ENCODE assay signal across 8 cellular contexts in the genomic region with DNA sequence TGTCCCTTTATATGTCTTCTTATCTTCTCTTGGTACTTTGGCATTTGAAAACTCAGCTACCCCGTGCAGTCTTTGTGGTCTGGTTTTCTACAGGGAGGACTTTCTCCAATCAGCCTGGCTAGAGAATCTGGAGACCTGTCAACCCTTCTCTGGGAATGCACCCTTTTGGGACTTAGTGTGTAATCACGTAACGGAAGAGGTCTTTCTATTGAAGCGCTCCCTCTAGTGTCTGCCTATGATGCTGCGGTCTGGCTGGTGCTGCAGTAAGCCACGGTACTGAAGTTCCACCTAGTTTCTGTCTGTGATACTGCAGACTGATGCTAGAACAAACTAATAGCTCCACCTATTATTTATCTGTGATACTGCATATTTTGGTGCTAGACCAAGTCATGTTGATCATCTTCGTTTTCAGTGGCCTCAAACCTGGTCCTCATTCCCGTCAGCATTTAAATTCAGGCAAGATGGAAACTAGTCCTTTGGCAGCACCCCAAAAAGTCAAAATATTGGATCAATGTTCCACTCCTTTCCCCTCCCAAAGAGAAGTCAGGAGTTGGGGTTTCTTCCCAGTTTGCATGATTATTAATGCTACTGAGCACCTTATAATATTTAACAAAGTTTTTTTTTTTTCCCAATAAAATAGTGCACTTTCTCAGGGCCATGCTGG. TPM values are rescaled to one million over a fixed set of nuclear protein-coding genes. Genes with fewer than 3 reads are reported as not detected.
DNase-seq lines count a peak whose midpoint lies in the region; ATAC-seq, FAIRE-seq and TF ChIP-seq lines count a peak whose summit lies in the region.

No MANE protein-coding gene starts in this region.

- WGBS in psoas muscle, 3 donors = 5% methylated on average over 8 of the region's 8 CpGs

- ATAC-seq in HG02763 (IDR thresholded peaks at IDR 0.05; ENCODE audit: unreplicated experiment) = peak; percentile 95
- ATAC-seq in SK-N-SH treated with all-trans-retinoic acid at 6 μM for 48 hours = peak; percentile 100
- ATAC-seq in Right ventricle myocardium inferior = peak; percentile 84
- peak; percentile 47 to 80 (median 78) for ATAC-seq in psoas muscle
- ATAC-seq in GM19324 (IDR thresholded peaks at IDR 0.05; ENCODE audit: low FRiP score, unreplicated experiment) = no peak

- TF ChIP-seq POLR2A in GM12892 (IDR thresholded peaks at IDR 0.05; ENCODE audit: low read depth, low read length) = no peak

- TF ChIP-seq CTCF in psoas muscle (IDR thresholded peaks at IDR 0.05) = peak; percentile 67

- peaks cover 0 to 5% (median 0%) of the 10 kb centered on the region in 3 donors for H3K27me3 ChIP-seq in psoas muscle (ENCODE audit: insufficient read depth in 3 of 3, low read length in 2 of 3)

- H3K36me3 ChIP-seq in psoas muscle (ENCODE audit: insufficient read depth in 1 of 2, low read depth in 1 of 2) = no peaks in the 10 kb centered on the region

- no peak overlapping the region for H3K27ac ChIP-seq in psoas muscle

- H3K4me1 ChIP-seq in psoas muscle = no peaks in the 10 kb centered on the region

- FAIRE-seq in GM12892 (lab: Jason Lieb, UNC) = peak; percentile 92

- H3K9me3 ChIP-seq in psoas muscle = no peaks in the 10 kb centered on the region

- DNase-seq in GM12892 (ENCODE audit: insufficient read length) = peak; percentile 28
- DNase-seq in NCI-H1105 treated with DMSO at 0.1 percent for 48 hours (lab: John Stamatoyannopoulos, UW) = peak; percentile 91
- peak; percentile 77 for DNase-seq in activated naive CD4-positive, alpha-beta T cell treated with anti-CD3 and anti-CD28 coated beads, Interleukin-2, amount 50 U/mL, for 16 hours
- DNase-seq in Right ventricle myocardium inferior (ENCODE audit: missing footprints) = peak; percentile 82
- DNase-seq in psoas muscle = peak; percentile 42 to 61

- intact Hi-C loops in Right ventricle myocardium inferior (cut with DNase I) (no loop called here), psoas muscle (cut with DNase I) (no loop called here)

- H3K4me3 ChIP-seq in psoas muscle = no peak overlapping the region

TF ChIP-seq in SK-N-SH treated with all-trans-retinoic acid at 6 μM for 48 hours, 23 proteins besides CTCF, POLR2A, EP300 and RAD21:
- TF ChIP-seq ISL1 (CRISPR knock-in tag; IDR thresholded peaks at IDR 0.05) = no peak
- TF ChIP-seq POU6F1 (CRISPR knock-in tag; IDR thresholded peaks at IDR 0.05; ENCODE audit: borderline replicate concordance, low read depth) = no peak
- TF ChIP-seq CSDC2 (CRISPR knock-in tag; IDR thresholded peaks at IDR 0.05) = no peak
- no peak for TF ChIP-seq ZFP3 (CRISPR knock-in tag; IDR thresholded peaks at IDR 0.05)

RNA-seq across cellular contexts. Expression of gene SIRPB2, which starts 12.5 kb away (rescaled TPM):
- polyA plus RNA-seq in GM12892 (2012; ENCODE audit: missing spikeins) = not detected
- total RNA-seq in Right ventricle myocardium inferior = 4.0 TPM
- total RNA-seq in psoas muscle = 1 to 10 TPM; 1.1 to 1.8 (median 1.1) TPM
- polyA plus RNA-seq in psoas muscle = under 1 TPM; 0.18 to 0.39 (median 0.27) TPM

RNA-seq across cellular contexts. Expression of gene NSFL1C, which starts 37.0 kb away (rescaled TPM):
- 31.9 TPM for polyA plus RNA-seq in GM12892 (2012; ENCODE audit: missing spikeins)
- total RNA-seq in Right ventricle myocardium inferior = 51.6 TPM
- 100 to 1,000 TPM in 3 of 4 donors, 10 to 100 TPM in 1; 99.9 to 135 (median 118) TPM for total RNA-seq in psoas muscle
- 100 to 1,000 TPM in 2 of 3 donors, 10 to 100 TPM in 1; 82.8 to 126 (median 107) TPM for polyA plus RNA-seq in psoas muscle

RNA-seq across cellular contexts. Expression of gene SIRPD, which starts 53.8 kb away (rescaled TPM):
- not detected for polyA plus RNA-seq in GM12892 (2012; ENCODE audit: missing spikeins)
- total RNA-seq in Right ventricle myocardium inferior (not detected), psoas muscle (not detected)
- not detected for polyA plus RNA-seq in psoas muscle

Comparison
In these comparisons a context has a peak if more than half of its experiments do, and no peak if none do; other contexts are left out.
1. DNase-seq: peak in every context shown above with its lines; median percentile 91 in NCI-H1105 treated with DMSO at 0.1 percent for 48 hours; 82 in Right ventricle myocardium inferior; 77 in activated naive CD4-positive, alpha-beta T cell treated with anti-CD3 and anti-CD28 coated beads, Interleukin-2, amount 50 U/mL, for 16 hours; 52 in psoas muscle; 28 in GM12892.